Comparison of ENCODE assay signal across 1 cellular context in genomic region chr17:29665480-29665807, GRCh38.
TF ChIP-seq lines count a peak whose summit lies in the region.

No MANE protein-coding gene starts in this region.

TF ChIP-seq in HCT116, 20 proteins besides CTCF, POLR2A, EP300 and RAD21 (continued from another document):
- TF ChIP-seq ZBTB33 (IDR thresholded peaks at IDR 0.05; ENCODE audit: extremely low read depth, insufficient replicate concordance, low read length), result no peak
- no peak for TF ChIP-seq JUND (IDR thresholded peaks at IDR 0.05)
- no peak for TF ChIP-seq ELF1 (IDR thresholded peaks at IDR 0.05; ENCODE audit: borderline replicate concordance, low read depth)
- no peak for TF ChIP-seq SRF (IDR thresholded peaks at IDR 0.05; ENCODE audit: low read depth)
- no peak for TF ChIP-seq ZFX (IDR thresholded peaks at IDR 0.05)
- TF ChIP-seq CBX3 (IDR thresholded peaks at IDR 0.05; ENCODE audit: low read depth), result no peak
TF ChIP-seq in HCT116: peak in this region for 0.
